ENCODE assay signal across 8 cellular contexts in genomic region chr3:151086484-151087456, GRCh38. TPM values are rescaled to one million over a fixed set of nuclear protein-coding genes. Genes with fewer than 3 reads are reported as not detected.
DNase-seq lines count a peak whose midpoint lies in the region; ATAC-seq and TF ChIP-seq lines count a peak whose summit lies in the region.

No MANE protein-coding gene starts in this region.

- H3K4me3 ChIP-seq in prostate gland (peak overlapping the region; percentile 56 to 74), urinary bladder (ENCODE audit: low read depth, low read length) (peak overlapping the region; percentile 68)

- ATAC-seq in left ventricle myocardium superior: peak; percentile 91

- peak; percentile 75 for DNase-seq in GDM1 (lab: John Stamatoyannopoulos, UW)
- peak; percentile 78 for DNase-seq in HEK293T (ENCODE audit: extremely low spot score)
- DNase-seq in NAMALWA (ENCODE audit: low spot score): peak; percentile 95
- DNase-seq in T follicular helper cell (ENCODE audit: low read depth): peak; percentile 50
- DNase-seq in amygdala (lab: John Stamatoyannopoulos, UW): peak in 54 of 56 donors; percentile 8 to 84 (median 63)
- peak; percentile 79 for DNase-seq in left ventricle myocardium superior
- DNase-seq in prostate gland (ENCODE audit: low spot score): peak; percentile 75

- H3K27me3 ChIP-seq in prostate gland (replicated peaks; ENCODE audit: insufficient read depth): no peaks in the 10 kb centered on the region

- H3K9me3 ChIP-seq in prostate gland: no peaks in the 10 kb centered on the region

- peak; percentile 17 for TF ChIP-seq POLR2A in prostate gland (IDR thresholded peaks at IDR 0.05)

- intact Hi-C loops in left ventricle myocardium superior (cut with micrococcal nuclease): no loop called here
- intact Hi-C loops in prostate gland (cut with DNase I): loop anchor here (5.0 kb wide), 1 partner anchor 219 kb away; no protein-coding TSS in a partner anchor

- no peaks in the 10 kb centered on the region for H3K4me1 ChIP-seq in prostate gland (replicated peaks)
- H3K4me1 ChIP-seq in urinary bladder (ENCODE audit: insufficient read depth): no peaks in the 10 kb centered on the region

- CTCF ChIA-PET in HEK293T (lab: Yijun Ruan, JAX): interaction anchor here (0.6 to 1.0 kb wide), 4 partner anchors 10 to 27 kb away, joined by 3 to 4 read pairs (median 4); no protein-coding TSS in a partner anchor

- TF ChIP-seq CTCF in prostate gland (IDR thresholded peaks at IDR 0.05): peak in 2 of 4 experiments; percentile 40 to 44

- POLR2A ChIA-PET in HEK293T (lab: Yijun Ruan, JAX): interaction anchor here (1.0 to 1.9 kb wide), 8 partner anchors 9 to 56 kb away, joined by 3 to 7 read pairs (median 4); no protein-coding TSS in a partner anchor

- under 1% methylated on average over 62 of the region's 81 CpGs for WGBS in prostate gland
- WGBS in urinary bladder: 3% methylated on average over 81 of the region's 81 CpGs

- H3K36me3 ChIP-seq in prostate gland (no peaks in the 10 kb centered on the region), urinary bladder (ENCODE audit: insufficient read depth) (no peaks in the 10 kb centered on the region)

- H3K27ac ChIP-seq in prostate gland (peak overlapping the region; percentile 53 to 69), urinary bladder (ENCODE audit: low read depth) (no peak overlapping the region)

TF ChIP-seq in HEK293T, 16 proteins besides CTCF, POLR2A, EP300 and RAD21:
- TF ChIP-seq CTBP1 (IDR thresholded peaks at IDR 0.05; ENCODE audit: borderline replicate concordance) (peak; percentile 69; the same call in 1 of the 2 replicates), ZNF384 (IDR thresholded peaks at IDR 0.05) (peak; percentile 92), PKNOX1 (IDR thresholded peaks at IDR 0.05) (no peak), HDGF (IDR thresholded peaks at IDR 0.05; ENCODE audit: borderline replicate concordance) (no peak)

RNA-seq across cellular contexts. Expression of gene MED12L, which starts 1.3 kb away (rescaled TPM):
- total RNA-seq in left ventricle myocardium superior: 0.10 TPM
- total RNA-seq in prostate gland: 1 to 10 TPM; 3.6 to 4.3 TPM
- 3.1 TPM for total RNA-seq in urinary bladder
- 0.11 TPM for polyA plus RNA-seq in urinary bladder
